ENCODE assay signal across 8 cellular contexts in genomic region chr15:74099963-74100733, GRCh38. TPM values are rescaled to one million over a fixed set of nuclear protein-coding genes. Genes with fewer than 3 reads are reported as not detected.
DNase-seq lines count a peak whose midpoint lies in the region; ATAC-seq, FAIRE-seq and TF ChIP-seq lines count a peak whose summit lies in the region.
"Not testable (repeated sequence)": the region's sequence is repeated elsewhere in the genome, so short reads cannot be mapped to it uniquely, and the experiment has no call there.

No MANE protein-coding gene starts in this region.

- FAIRE-seq in GM18507 (lab: Jason Lieb, UNC), result peak; percentile 65
- FAIRE-seq in urothelium cell line (lab: Jason Lieb, UNC), result not testable (repeated sequence)

- not testable (repeated sequence) for TF ChIP-seq CTCF in Peyer's patch (IDR thresholded peaks at IDR 0.05); epithelial cell of proximal tubule (conservative IDR thresholded peaks at IDR 0.05; ENCODE audit: low read depth, low read length); right lobe of liver (IDR thresholded peaks at IDR 0.05); smooth muscle cell (IDR thresholded peaks at IDR 0.05; ENCODE audit: borderline replicate concordance, insufficient read depth, poor library complexity, severe bottlenecking)

- DNase-seq in GM18507 (ENCODE audit: extremely low spot score, insufficient read length, low read depth), result peak; percentile 58
- peak; percentile 74 to 92 (median 85) for DNase-seq in Peyer's patch
- DNase-seq in activated T-helper 1 cell treated with anti-CD3 and anti-CD28 coated beads, Interleukin-2, amount 50 U/mL, for 16 hours (ENCODE audit: low read depth in 1 of 2, low spot score in 1 of 2), result peak; percentile 28 to 59
- peak; percentile 23 for DNase-seq in epithelial cell of proximal tubule (ENCODE audit: low read depth)
- DNase-seq in right lobe of liver, result peak; percentile 87 to 96 (median 92)
- not testable (repeated sequence) for DNase-seq in smooth muscle cell (lab: John Stamatoyannopoulos, UW; ENCODE audit: unreplicated experiment)
- DNase-seq in urothelium cell line (ENCODE audit: low spot score), result peak; percentile 79

- not testable (repeated sequence) for H3K9ac ChIP-seq in smooth muscle cell (ENCODE audit: low read depth)

- H3K27ac ChIP-seq in Peyer's patch, result peak overlapping the region in 3 of 4 donors; percentile 42 to 68 (median 59)
- H3K27ac ChIP-seq in right lobe of liver; smooth muscle cell (ENCODE audit: low read depth): not testable (repeated sequence)

- intact Hi-C loops in right lobe of liver (cut with DNase I), result not testable (repeated sequence)

- H3K4me2 ChIP-seq in smooth muscle cell, result peak overlapping the region; percentile 77

- WGBS in right lobe of liver (ENCODE audit: insufficient coverage, low coverage, low lambda C conversion rate, missing lambda C conversion rate), result 0% methylated on average over 13 of the region's 45 CpGs
- 11% methylated on average over 30 of the region's 45 CpGs for WGBS in smooth muscle cell (ENCODE audit: low lambda C conversion rate)

- not testable (repeated sequence) for H3K27me3 ChIP-seq in Peyer's patch; right lobe of liver; smooth muscle cell (ENCODE audit: low read depth)

- H3K4me1 ChIP-seq in Peyer's patch; right lobe of liver; smooth muscle cell (ENCODE audit: low read depth): not testable (repeated sequence)

- not testable (repeated sequence) for H3K79me2 ChIP-seq in smooth muscle cell (ENCODE audit: low read depth)

- not testable (repeated sequence) for H2AFZ ChIP-seq in smooth muscle cell (ENCODE audit: low read depth)

- H3K4me3 ChIP-seq in Peyer's patch (peak overlapping the region; percentile 45 to 64 (median 53)), epithelial cell of proximal tubule (ENCODE audit: low read depth, low read length) (peak overlapping the region; percentile 45), right lobe of liver (peak overlapping the region; percentile 38 to 61 (median 56)), smooth muscle cell (peak overlapping the region; percentile 43)

- peak in 1 of 2 donors; percentile 12 for TF ChIP-seq POLR2A in Peyer's patch (IDR thresholded peaks at IDR 0.05)
- TF ChIP-seq POLR2A in right lobe of liver (IDR thresholded peaks at IDR 0.05), result peak; percentile 56

- not testable (repeated sequence) for H3F3A ChIP-seq in smooth muscle cell (ENCODE audit: low read depth)

- not testable (repeated sequence) for H3K9me3 ChIP-seq in Peyer's patch; right lobe of liver; smooth muscle cell (replicated peaks; ENCODE audit: low read depth)

- not testable (repeated sequence) for H3K36me3 ChIP-seq in Peyer's patch; right lobe of liver; smooth muscle cell (ENCODE audit: low read depth)

- H4K20me1 ChIP-seq in smooth muscle cell (ENCODE audit: low read depth), result not testable (repeated sequence)

- ATAC-seq in HG02885 (IDR thresholded peaks at IDR 0.05; ENCODE audit: poor library complexity, unreplicated experiment) (peak; percentile 75), right lobe of liver (peak; percentile 74 to 92 (median 84))

RNA-seq across cellular contexts. Expression of gene GOLGA6A, which starts 17.8 kb away (rescaled TPM):
- under 1 TPM in 1 of 4 donors, not detected in 3; 0.38 TPM for total RNA-seq in Peyer's patch
- total RNA-seq in epithelial cell of proximal tubule, result not detected in 2 replicates
- total RNA-seq in right lobe of liver, result 1 to 10 TPM in 2 of 6 experiments, under 1 TPM in 4; 0.35 to 1.6 (median 0.72) TPM
- total RNA-seq in smooth muscle cell, result 0.09 and 0.13 TPM in 2 replicates
- polyA plus RNA-seq in smooth muscle cell, result 0.14 TPM in 1 of 2 replicates, not detected in the other

RNA-seq across cellular contexts. Expression of gene ISLR2, which starts 30.2 kb away (rescaled TPM):
- total RNA-seq in Peyer's patch (under 1 TPM in 3 of 4 donors, not detected in 1; 0.66 to 0.94 (median 0.70) TPM), epithelial cell of proximal tubule (not detected in 2 replicates), right lobe of liver (under 1 TPM in 1 of 6 experiments, not detected in 5; 0.04 TPM), smooth muscle cell (3.8 and 5.2 TPM in 2 replicates)
- 2.0 and 3.0 TPM in 2 replicates for polyA plus RNA-seq in smooth muscle cell
